Comparison of ENCODE assay signal across 12 cellular contexts in the genomic region with DNA sequence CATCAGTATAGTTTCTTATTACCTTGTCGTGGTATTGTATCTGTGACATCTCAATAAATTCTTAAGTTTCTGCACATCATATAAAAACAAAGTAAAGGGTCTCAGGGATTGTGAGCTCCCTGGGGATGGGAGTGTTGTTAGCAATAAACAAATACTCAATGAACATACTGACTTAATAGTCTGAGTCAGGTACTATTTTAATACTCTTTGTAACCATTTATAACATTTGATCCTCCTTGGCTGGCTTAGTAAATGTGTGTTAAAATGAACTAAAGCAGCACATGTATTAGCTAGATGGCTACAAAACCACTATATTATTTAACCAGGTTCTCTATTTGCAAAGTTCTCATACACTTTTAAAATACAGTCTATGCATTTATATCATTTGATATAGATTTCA. TPM values are rescaled to one million over a fixed set of nuclear protein-coding genes. Genes with fewer than 3 reads are reported as not detected.
DNase-seq lines count a peak whose midpoint lies in the region; ATAC-seq and TF ChIP-seq lines count a peak whose summit lies in the region.
"Had no signal": no experiment of that assay in that cellular context is flagged by ENCODE, and none has a peak within 500 bp of the region (broad histone marks: within the 10 kb centered on the region; RNA-seq: fewer than 3 reads in every experiment).

No MANE protein-coding gene starts in this region.

- no peak for DNase-seq in natural killer cell treated with Interleukin-12 subunit alpha and Interleukin-12 subunit beta and Interleukin-15 and Interleukin-18, amount 100 ng/mL, for 72 hours (ENCODE audit: low spot score)
- DNase-seq in natural killer cell (no peak), foreskin fibroblast (no peak), GM10266 (ENCODE audit: extremely low spot score) (no peak), D341Med (ENCODE audit: low spot score) (no peak)
- DNase-seq: COR-L47, NCI-H524 treated with DMSO at 0.1 percent for 48 hours, T-helper 9 cell had no signal

- H3K4me2 ChIP-seq in SU-DHL-6 (ENCODE audit: low read depth, low read length, poor library complexity, severe bottlenecking), result peak overlapping the region; percentile 82

- peak overlapping the region; percentile 89 for H3K9ac ChIP-seq in SU-DHL-6 (ENCODE audit: low read length)

- peaks cover 41% of the 10 kb centered on the region for H3K79me2 ChIP-seq in SU-DHL-6 (ENCODE audit: insufficient read depth, low read length)

- H3K9me3 ChIP-seq in SU-DHL-6 (ENCODE audit: insufficient read depth, low read length), result no peaks in the 10 kb centered on the region

- no peak for ATAC-seq in natural killer cell treated with Interleukin-12 subunit alpha and Interleukin-12 subunit beta and Interleukin-15 and Interleukin-18, amount 100 ng/mL, for 72 hours
- ATAC-seq in natural killer cell (no peak), HG03135 (IDR thresholded peaks at IDR 0.05; ENCODE audit: unreplicated experiment) (no peak), HG03439 (IDR thresholded peaks at IDR 0.05; ENCODE audit: unreplicated experiment) (no peak)

- H3F3A ChIP-seq in SU-DHL-6 (ENCODE audit: insufficient read depth), result no peaks in the 10 kb centered on the region; the same call in 1 of the 2 replicates

- H3K27ac ChIP-seq in SU-DHL-6 (ENCODE audit: low read depth, low read length), result no peak overlapping the region

- H3K9me3 Mint-ChIP-seq in natural killer cell treated with Interleukin-12 subunit alpha and Interleukin-12 subunit beta and Interleukin-15 and Interleukin-18, amount 100 ng/mL, for 72 hours, result no peaks in the 10 kb centered on the region
- no peaks in the 10 kb centered on the region for H3K9me3 Mint-ChIP-seq in natural killer cell
- H3K9me3 Mint-ChIP-seq: dendritic cell treated with granulocyte-macrophage colony-stimulating factor and Interleukin-4, amounts not matched to agents 40 ng/mL and 50 ng/mL, for 4 days had no signal

- no peak overlapping the region for H2AFZ ChIP-seq in SU-DHL-6 (ENCODE audit: low read depth, low read length, severe bottlenecking)

- intact Hi-C loops in natural killer cell (cut with micrococcal nuclease), result no loop called here

- H4K20me1 ChIP-seq in SU-DHL-6 (ENCODE audit: low read depth, low read length), result no peaks in the 10 kb centered on the region

- H3K36me3 Mint-ChIP-seq in natural killer cell treated with Interleukin-12 subunit alpha and Interleukin-12 subunit beta and Interleukin-15 and Interleukin-18, amount 100 ng/mL, for 72 hours, result peaks cover 19% of the 10 kb centered on the region
- peaks cover 7% of the 10 kb centered on the region for H3K36me3 Mint-ChIP-seq in natural killer cell

- no peaks in the 10 kb centered on the region for H3K9me2 ChIP-seq in SU-DHL-6 (replicated peaks; ENCODE audit: insufficient read depth, low read length)

- TF ChIP-seq CTCF in natural killer cell (IDR thresholded peaks at IDR 0.05), result no peak
- TF ChIP-seq CTCF in SU-DHL-6 (IDR thresholded peaks at IDR 0.05; ENCODE audit: insufficient read depth, low read length, poor library complexity, severe bottlenecking), result no peak
- no peak for TF ChIP-seq CTCF in foreskin fibroblast (IDR thresholded peaks at IDR 0.05; ENCODE audit: low read depth, low read length)
- no peak for TF ChIP-seq CTCF in GM10266 (IDR thresholded peaks at IDR 0.05; ENCODE audit: control insufficient read depth, insufficient read depth, low read depth, missing control alignments)

- H3K27ac Mint-ChIP-seq in natural killer cell treated with Interleukin-12 subunit alpha and Interleukin-12 subunit beta and Interleukin-15 and Interleukin-18, amount 100 ng/mL, for 72 hours, result peak overlapping the region; percentile 92 to 96
- peak overlapping the region in 1 of 2 donors; percentile 99 for H3K27ac Mint-ChIP-seq in natural killer cell

- H3K4me3 ChIP-seq in SU-DHL-6 (ENCODE audit: insufficient read depth, low read length, poor library complexity, severe bottlenecking), result peak overlapping the region; percentile 88
- H3K4me3 ChIP-seq in foreskin fibroblast (ENCODE audit: low read depth in 1 of 2, low read length in 2 of 2), result peak overlapping the region; percentile 77 to 90

- H3K4me1 Mint-ChIP-seq in natural killer cell treated with Interleukin-12 subunit alpha and Interleukin-12 subunit beta and Interleukin-15 and Interleukin-18, amount 100 ng/mL, for 72 hours (ENCODE audit: low read depth in 2 of 2), result peaks cover 33 to 48% of the 10 kb centered on the region in 2 donors
- H3K4me1 Mint-ChIP-seq in natural killer cell, result peaks cover 35 to 44% of the 10 kb centered on the region in 2 donors

- peaks cover 20% of the 10 kb centered on the region for H3K36me3 ChIP-seq in SU-DHL-6 (ENCODE audit: low read length)

- no peaks in the 10 kb centered on the region for H3K27me3 ChIP-seq in SU-DHL-6 (ENCODE audit: low read length)

- peak overlapping the region; percentile 99 for H3K4me3 Mint-ChIP-seq in natural killer cell treated with Interleukin-12 subunit alpha and Interleukin-12 subunit beta and Interleukin-15 and Interleukin-18, amount 100 ng/mL, for 72 hours
- no peak overlapping the region for H3K4me3 Mint-ChIP-seq in natural killer cell

- no peaks in the 10 kb centered on the region for H3K27me3 Mint-ChIP-seq in natural killer cell treated with Interleukin-12 subunit alpha and Interleukin-12 subunit beta and Interleukin-15 and Interleukin-18, amount 100 ng/mL, for 72 hours
- no peaks in the 10 kb centered on the region for H3K27me3 Mint-ChIP-seq in natural killer cell (ENCODE audit: low read depth in 2 of 2)
- H3K27me3 Mint-ChIP-seq: dendritic cell treated with granulocyte-macrophage colony-stimulating factor and Interleukin-4, amounts not matched to agents 40 ng/mL and 50 ng/mL, for 4 days had no signal

RNA-seq across cellular contexts. Expression of a gene that starts 1.8 kb away (rescaled TPM):
- 10 to 100 TPM; 38.9 to 79.4 TPM for total RNA-seq in natural killer cell treated with Interleukin-12 subunit alpha and Interleukin-12 subunit beta and Interleukin-15 and Interleukin-18, amount 100 ng/mL, for 72 hours
- 10 to 100 TPM; 21.7 to 36.7 (median 32.9) TPM for total RNA-seq in natural killer cell
